Comparison of ENCODE assay signal across 8 cellular contexts in the genomic region with DNA sequence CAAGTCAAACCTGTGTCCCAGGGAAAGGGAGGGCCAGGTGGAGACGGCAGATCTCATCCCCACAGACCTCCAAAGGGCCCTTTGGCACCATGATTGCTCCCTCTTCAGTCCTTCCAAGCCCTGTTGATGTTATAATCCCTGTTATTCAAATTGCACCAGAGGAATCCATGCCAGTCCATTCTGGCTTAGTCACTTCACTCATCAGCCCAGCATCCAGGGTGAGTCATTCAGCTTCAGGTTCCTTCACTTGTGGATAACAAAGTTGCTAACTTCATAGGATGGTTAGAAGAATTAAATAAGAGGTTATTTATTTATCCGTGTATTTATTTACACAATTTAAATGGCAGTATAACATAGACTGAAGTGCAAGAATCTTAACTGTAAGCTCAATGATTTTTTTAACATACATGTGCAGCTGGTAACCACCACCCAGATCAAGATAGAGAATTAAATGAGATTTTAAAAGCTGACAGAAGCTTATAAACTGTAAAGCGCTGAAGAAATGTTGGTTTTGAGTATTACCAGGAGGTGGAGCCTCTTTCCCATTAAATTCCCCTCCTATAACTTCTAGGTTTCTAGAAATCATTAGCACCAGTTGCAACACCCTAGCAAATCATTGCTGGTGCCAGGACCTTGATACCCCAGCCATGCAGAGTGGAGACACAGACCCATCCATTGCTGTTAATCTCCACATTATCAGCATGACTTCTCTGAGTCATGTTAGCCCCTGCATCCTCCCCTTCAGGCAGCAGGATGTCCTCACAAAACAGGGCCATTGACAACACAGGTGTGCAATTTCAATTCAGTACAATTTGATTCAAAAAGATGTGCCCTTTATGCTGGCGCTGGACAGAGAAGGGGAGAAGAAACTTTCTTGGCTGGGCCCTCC.
DNase-seq lines count a peak whose midpoint lies in the region; ATAC-seq and TF ChIP-seq lines count a peak whose summit lies in the region.

No MANE protein-coding gene starts in this region.

- H3K4me3 Mint-ChIP-seq in activated CD4-positive, alpha-beta T cell treated with anti-CD3 and anti-CD28 coated beads, Interleukin-2, amount 10 ng/mL, durations not matched to agents 24 days and 14 days: no peak overlapping the region
- no peak overlapping the region for H3K4me3 Mint-ChIP-seq in stimulated activated memory B cell treated with anti-CD40 and anti-IgM and Interleukin-4, amounts not matched to agents 10 μg/mL and 1 μg/mL and 100 μg/mL, for 72 hours

- peak; percentile 52 for DNase-seq in activated CD4-positive, alpha-beta T cell treated with anti-CD3 and anti-CD28 coated beads, Interleukin-2, amount 10 ng/mL, durations not matched to agents 24 days and 14 days
- no peak for DNase-seq in activated CD4-positive, alpha-beta T cell treated with anti-CD3 and anti-CD28 coated beads, Interleukin-2, amount 50 U/mL, for 1 hour
- DNase-seq in NCI-H748 treated with DMSO at 0.1 percent for 48 hours (lab: John Stamatoyannopoulos, UW) (peak; percentile 19), epidermal melanocyte (ENCODE audit: insufficient read length, low spot score) (peak; percentile 60), Peyer's patch (no peak), mesenteric fat pad (ENCODE audit: low spot score) (no peak)

- no peaks in the 10 kb centered on the region for H3K27me3 ChIP-seq in Peyer's patch

- no peak for TF ChIP-seq POLR2A in Peyer's patch (IDR thresholded peaks at IDR 0.05)

- peak; percentile 51 for ATAC-seq in stimulated activated memory B cell treated with anti-CD40 and anti-IgM and Interleukin-4, amounts not matched to agents 10 μg/mL and 1 μg/mL and 100 μg/mL, for 72 hours
- no peak for ATAC-seq in GM18502 (IDR thresholded peaks at IDR 0.05; ENCODE audit: poor library complexity, unreplicated experiment)

- H3K27ac ChIP-seq in Peyer's patch: no peak overlapping the region

- intact Hi-C loops in activated CD4-positive, alpha-beta T cell treated with anti-CD3 and anti-CD28 coated beads, Interleukin-2, amount 10 ng/mL, durations not matched to agents 24 days and 14 days (cut with micrococcal nuclease): no loop called here

- no peaks in the 10 kb centered on the region for H3K36me3 ChIP-seq in Peyer's patch

- H3K4me1 ChIP-seq in Peyer's patch: peaks cover 0 to 3% (median 0%) of the 10 kb centered on the region in 4 donors

- no peak overlapping the region for H3K4me3 ChIP-seq in Peyer's patch

- H3K27me3 Mint-ChIP-seq in activated CD4-positive, alpha-beta T cell treated with anti-CD3 and anti-CD28 coated beads, Interleukin-2, amount 10 ng/mL, durations not matched to agents 24 days and 14 days: peaks cover 18% of the 10 kb centered on the region
- H3K27me3 Mint-ChIP-seq in stimulated activated memory B cell treated with anti-CD40 and anti-IgM and Interleukin-4, amounts not matched to agents 10 μg/mL and 1 μg/mL and 100 μg/mL, for 72 hours: no peaks in the 10 kb centered on the region

- H3K4me1 Mint-ChIP-seq in activated CD4-positive, alpha-beta T cell treated with anti-CD3 and anti-CD28 coated beads, Interleukin-2, amount 10 ng/mL, durations not matched to agents 24 days and 14 days: peaks cover 6% of the 10 kb centered on the region
- peaks cover 20% of the 10 kb centered on the region for H3K4me1 Mint-ChIP-seq in stimulated activated memory B cell treated with anti-CD40 and anti-IgM and Interleukin-4, amounts not matched to agents 10 μg/mL and 1 μg/mL and 100 μg/mL, for 72 hours

- H3K9me3 ChIP-seq in Peyer's patch: no peaks in the 10 kb centered on the region

- H3K36me3 Mint-ChIP-seq in activated CD4-positive, alpha-beta T cell treated with anti-CD3 and anti-CD28 coated beads, Interleukin-2, amount 10 ng/mL, durations not matched to agents 24 days and 14 days (ENCODE audit: low read depth): no peaks in the 10 kb centered on the region
- no peaks in the 10 kb centered on the region for H3K36me3 Mint-ChIP-seq in stimulated activated memory B cell treated with anti-CD40 and anti-IgM and Interleukin-4, amounts not matched to agents 10 μg/mL and 1 μg/mL and 100 μg/mL, for 72 hours

- no peak overlapping the region for H3K27ac Mint-ChIP-seq in activated CD4-positive, alpha-beta T cell treated with anti-CD3 and anti-CD28 coated beads, Interleukin-2, amount 10 ng/mL, durations not matched to agents 24 days and 14 days
- peak overlapping the region; percentile 47 for H3K27ac Mint-ChIP-seq in stimulated activated memory B cell treated with anti-CD40 and anti-IgM and Interleukin-4, amounts not matched to agents 10 μg/mL and 1 μg/mL and 100 μg/mL, for 72 hours

- H3K9me3 Mint-ChIP-seq in activated CD4-positive, alpha-beta T cell treated with anti-CD3 and anti-CD28 coated beads, Interleukin-2, amount 10 ng/mL, durations not matched to agents 24 days and 14 days: no peaks in the 10 kb centered on the region
- H3K9me3 Mint-ChIP-seq in stimulated activated memory B cell treated with anti-CD40 and anti-IgM and Interleukin-4, amounts not matched to agents 10 μg/mL and 1 μg/mL and 100 μg/mL, for 72 hours: no peaks in the 10 kb centered on the region

- no peak for TF ChIP-seq CTCF in Peyer's patch (IDR thresholded peaks at IDR 0.05)

Comparison
In these comparisons a context has a peak if more than half of its experiments do, and no peak if none do; other contexts are left out.
1. DNase-seq: peak in activated CD4-positive, alpha-beta T cell treated with anti-CD3 and anti-CD28 coated beads, Interleukin-2, amount 10 ng/mL, durations not matched to agents 24 days and 14 days (single experiment), NCI-H748 treated with DMSO at 0.1 percent for 48 hours (single experiment) and epidermal melanocyte (single experiment); none in activated CD4-positive, alpha-beta T cell treated with anti-CD3 and anti-CD28 coated beads, Interleukin-2, amount 50 U/mL, for 1 hour (single experiment), Peyer's patch (0 of 3) and mesenteric fat pad (single experiment).